8 cellular contexts compared by ENCODE assay signal in the genomic region with DNA sequence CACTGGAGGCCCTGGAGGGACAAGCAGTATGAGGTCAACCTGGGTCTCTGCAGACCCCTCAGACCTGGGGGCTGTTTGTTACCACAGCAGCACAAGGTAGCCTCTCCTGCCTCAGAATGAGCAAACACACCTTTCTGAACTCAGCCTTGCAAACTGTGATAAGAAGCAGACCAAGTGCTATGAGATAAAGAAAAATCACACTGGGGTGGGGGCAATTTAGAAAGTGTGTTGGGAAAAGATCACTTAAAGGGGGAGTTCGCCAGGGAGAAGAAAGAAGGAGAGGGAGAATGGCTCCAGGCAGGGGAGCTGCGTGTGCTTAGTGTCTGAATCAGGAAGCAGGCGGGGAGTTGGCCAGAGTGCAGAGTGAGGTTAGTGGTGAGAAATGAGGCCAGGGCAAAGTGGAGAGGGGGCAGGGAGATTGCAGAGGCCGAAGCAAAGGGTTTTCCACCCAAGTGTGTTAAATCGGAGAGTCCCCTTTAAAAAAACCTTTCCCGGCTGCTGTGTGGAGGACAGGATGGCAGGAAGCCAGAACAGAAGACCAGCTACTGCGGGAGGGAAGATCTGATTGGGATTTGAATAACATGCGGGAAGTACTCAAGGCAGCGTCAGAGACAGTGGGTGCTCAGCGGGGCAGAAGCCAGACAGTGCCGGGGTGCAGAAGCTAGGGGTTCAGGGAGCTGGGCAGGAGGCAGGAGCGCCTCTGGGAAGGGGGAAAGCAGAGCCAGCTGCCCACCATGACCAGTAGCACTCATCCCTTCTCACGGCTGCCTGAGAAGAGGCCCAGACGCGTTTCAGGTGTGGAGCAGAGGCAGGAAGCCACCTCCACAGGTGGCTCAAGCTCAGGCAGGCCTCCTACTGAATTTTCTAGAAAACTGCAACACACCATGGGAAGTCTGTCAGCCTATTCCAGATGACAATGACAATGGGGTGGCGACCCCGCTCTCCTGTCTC. TPM values are rescaled to one million over a fixed set of nuclear protein-coding genes. Genes with fewer than 3 reads are reported as not detected.
DNase-seq lines count a peak whose midpoint lies in the region; ATAC-seq, FAIRE-seq and TF ChIP-seq lines count a peak whose summit lies in the region.

No MANE protein-coding gene starts in this region.

- FAIRE-seq in A549 (lab: Jason Lieb, UNC): no peak

- peak overlapping the region; percentile 81 for H3K27ac Mint-ChIP-seq in T-helper 2 cell treated with Interferon-gamma antibody and Interleukin-4, amounts not matched to agents 5 μg/mL and 100 μg/mL, for 36 hours

- CTCF ChIA-PET in A549 (lab: Yijun Ruan, JAX): interaction anchor here (0.7 to 13.0 kb wide), 5 partner anchors 13 to 100 kb away, joined by 3 to 126 read pairs (median 4); no protein-coding TSS in a partner anchor

- H3K36me3 ChIP-seq in right lobe of liver (no peaks in the 10 kb centered on the region), stomach (peaks cover 0 to 7% (median 0%) of the 10 kb centered on the region in 4 donors)

- intact Hi-C loops in right lobe of liver (cut with DNase I): no loop called here
- intact Hi-C loops in stomach (cut with DNase I; ENCODE audit: low total_unique reads): no loop called here

- H3K27me3 ChIP-seq in right lobe of liver (no peaks in the 10 kb centered on the region), stomach (no peaks in the 10 kb centered on the region)

- H3K9me3 ChIP-seq in A549 (no peaks in the 10 kb centered on the region), right lobe of liver (no peaks in the 10 kb centered on the region), stomach (no peaks in the 10 kb centered on the region)

- peaks cover 62% of the 10 kb centered on the region for H3K4me1 Mint-ChIP-seq in T-helper 2 cell treated with Interferon-gamma antibody and Interleukin-4, amounts not matched to agents 5 μg/mL and 100 μg/mL, for 36 hours (ENCODE audit: low read depth)

- TF ChIP-seq RAD21 in A549 (conservative IDR thresholded peaks at IDR 0.05 in 1 of 2, IDR thresholded peaks at IDR 0.05 in 1 of 2): 0 out of 5 replicates have a peak, but pooled peaks of 1 of the 2 experiments have one; percentile 8

- no peak for TF ChIP-seq EP300 in A549 (IDR thresholded peaks at IDR 0.05)
- TF ChIP-seq EP300 in stomach (IDR thresholded peaks at IDR 0.05): no peak

- peak overlapping the region; percentile 80 for H3K4me3 Mint-ChIP-seq in T-helper 2 cell treated with Interferon-gamma antibody and Interleukin-4, amounts not matched to agents 5 μg/mL and 100 μg/mL, for 36 hours

- POLR2A ChIA-PET in A549 (lab: Yijun Ruan, JAX): interaction anchor here (1.2 to 2.5 kb wide), 2 partner anchors 8 to 9 kb away, joined by 3 to 8 read pairs; a partner anchor contains a TSS

- ATAC-seq in A549 (peak; percentile 66 to 73), right lobe of liver (peak; percentile 72 to 84 (median 78)), HG02884 (IDR thresholded peaks at IDR 0.05; ENCODE audit: unreplicated experiment) (no peak)

- H3K4me2 ChIP-seq in A549: peak overlapping the region; percentile 78

- H3K36me3 Mint-ChIP-seq in T-helper 2 cell treated with Interferon-gamma antibody and Interleukin-4, amounts not matched to agents 5 μg/mL and 100 μg/mL, for 36 hours (ENCODE audit: low read depth): peaks cover 43% of the 10 kb centered on the region

- H3K27ac ChIP-seq in A549 (peak overlapping the region; percentile 83 to 94), right lobe of liver (peak overlapping the region; percentile 35 to 49 (median 47)), stomach (peak overlapping the region; percentile 82 to 92 (median 89))

- WGBS in A549 (ENCODE audit: missing lambda C conversion rate): 16% methylated on average over 17 of the region's 17 CpGs
- WGBS in right lobe of liver (ENCODE audit: insufficient coverage, low coverage, low lambda C conversion rate, missing lambda C conversion rate): 0% methylated on average over 10 of the region's 17 CpGs
- WGBS in stomach, 5 donors: 14 to 20% (median 17%) methylated on average over 15 to 17 of the region's 17 CpGs

- DNase-seq in A549 (ENCODE audit: low read depth in 1 of 2, low spot score in 1 of 2) (peak; percentile 56 to 85), MV-4-11 (lab: John Stamatoyannopoulos, UW) (peak; percentile 85), dermis microvascular lymphatic vessel endothelial cell (ENCODE audit: low read depth in 2 of 2) (peak; percentile 86 to 96), right lobe of liver (peak; percentile 70 to 73 (median 72)), stomach (peak; percentile 74)
- DNase-seq in T-helper 2 cell treated with Interferon-gamma antibody and Interleukin-4, amounts not matched to agents 5 μg/mL and 100 μg/mL, for 36 hours (ENCODE audit: low spot score): peak; percentile 22

- H3K4me1 ChIP-seq in A549 (peaks cover 55% of the 10 kb centered on the region), right lobe of liver (peaks cover 0 to 15% (median 4%) of the 10 kb centered on the region in 4 donors), stomach (peaks cover 60 to 69% (median 64%) of the 10 kb centered on the region in 4 donors)

- TF ChIP-seq POLR2A in A549 (IDR thresholded peaks at IDR 0.05; ENCODE audit: low read length) (no peak), right lobe of liver (IDR thresholded peaks at IDR 0.05) (no peak), stomach (IDR thresholded peaks at IDR 0.05) (no peak)

- TF ChIP-seq CTCF in A549 (IDR thresholded peaks at IDR 0.05): no peak
- peak; percentile 52 for TF ChIP-seq CTCF in GM12873 (IDR thresholded peaks at IDR 0.05; ENCODE audit: insufficient read depth, low read depth, low read length, missing control alignments)
- TF ChIP-seq CTCF in right lobe of liver (IDR thresholded peaks at IDR 0.05): peak in 1 of 4 donors; percentile 3
- no peak for TF ChIP-seq CTCF in stomach (IDR thresholded peaks at IDR 0.05)

- H3K4me3 ChIP-seq in A549: no peak overlapping the region
- H3K4me3 ChIP-seq in right lobe of liver: peak overlapping the region in 1 of 3 donors; percentile 10
- peak overlapping the region in 2 of 4 donors; percentile 14 to 27 for H3K4me3 ChIP-seq in stomach

- no peaks in the 10 kb centered on the region for H3K9me3 Mint-ChIP-seq in T-helper 2 cell treated with Interferon-gamma antibody and Interleukin-4, amounts not matched to agents 5 μg/mL and 100 μg/mL, for 36 hours

- H3K27me3 Mint-ChIP-seq in T-helper 2 cell treated with Interferon-gamma antibody and Interleukin-4, amounts not matched to agents 5 μg/mL and 100 μg/mL, for 36 hours (ENCODE audit: low read depth): no peaks in the 10 kb centered on the region

TF ChIP-seq in A549, 52 proteins besides CTCF, POLR2A, EP300 and RAD21:
- TF ChIP-seq, protein P1, sequence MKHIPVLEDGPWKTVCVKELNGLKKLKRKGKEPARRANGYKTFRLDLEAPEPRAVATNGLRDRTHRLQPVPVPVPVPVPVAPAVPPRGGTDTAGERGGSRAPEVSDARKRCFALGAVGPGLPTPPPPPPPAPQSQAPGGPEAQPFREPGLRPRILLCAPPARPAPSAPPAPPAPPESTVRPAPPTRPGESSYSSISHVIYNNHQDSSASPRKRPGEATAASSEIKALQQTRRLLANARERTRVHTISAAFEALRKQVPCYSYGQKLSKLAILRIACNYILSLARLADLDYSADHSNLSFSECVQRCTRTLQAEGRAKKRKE (CRISPR knock-in tag; IDR thresholded peaks at IDR 0.05; ENCODE audit: low read depth): 0 out of 2 replicates have a peak, but pooled peaks have one; percentile 25
- TF ChIP-seq, protein P2, sequence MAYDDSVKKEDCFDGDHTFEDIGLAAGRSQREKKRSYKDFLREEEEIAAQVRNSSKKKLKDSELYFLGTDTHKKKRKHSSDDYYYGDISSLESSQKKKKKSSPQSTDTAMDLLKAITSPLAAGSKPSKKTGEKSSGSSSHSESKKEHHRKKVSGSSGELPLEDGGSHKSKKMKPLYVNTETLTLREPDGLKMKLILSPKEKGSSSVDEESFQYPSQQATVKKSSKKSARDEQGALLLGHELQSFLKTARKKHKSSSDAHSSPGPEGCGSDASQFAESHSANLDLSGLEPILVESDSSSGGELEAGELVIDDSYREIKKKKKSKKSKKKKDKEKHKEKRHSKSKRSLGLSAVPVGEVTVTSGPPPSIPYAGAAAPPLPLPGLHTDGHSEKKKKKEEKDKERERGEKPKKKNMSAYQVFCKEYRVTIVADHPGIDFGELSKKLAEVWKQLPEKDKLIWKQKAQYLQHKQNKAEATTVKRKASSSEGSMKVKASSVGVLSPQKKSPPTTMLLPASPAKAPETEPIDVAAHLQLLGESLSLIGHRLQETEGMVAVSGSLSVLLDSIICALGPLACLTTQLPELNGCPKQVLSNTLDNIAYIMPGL (CRISPR knock-in tag; IDR thresholded peaks at IDR 0.05; ENCODE audit: borderline replicate concordance): 0 out of 2 replicates have a peak, but pooled peaks have one; percentile 9
- TF ChIP-seq, protein P3, sequence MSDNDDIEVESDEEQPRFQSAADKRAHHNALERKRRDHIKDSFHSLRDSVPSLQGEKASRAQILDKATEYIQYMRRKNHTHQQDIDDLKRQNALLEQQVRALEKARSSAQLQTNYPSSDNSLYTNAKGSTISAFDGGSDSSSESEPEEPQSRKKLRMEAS (IDR thresholded peaks at IDR 0.05): peak; percentile 54; the same call in 1 of the 2 replicates
- TF ChIP-seq NFE2L2 (conservative IDR thresholded peaks at IDR 0.05; ENCODE audit: low read length) (no peak), ZSCAN20 (CRISPR knock-in tag; IDR thresholded peaks at IDR 0.05) (no peak), SREBF2 (IDR thresholded peaks at IDR 0.05) (no peak), CHD4 (IDR thresholded peaks at IDR 0.05; ENCODE audit: borderline replicate concordance) (no peak)

RNA-seq across cellular contexts. Expression of a gene that starts 9.0 kb away (rescaled TPM):
- polyA plus RNA-seq in A549 (2011; rRNA removed) (46.7 and 48.1 TPM in 2 replicates), A549 (2017; fragmentation: RNase III; extraction: RNeasy Plus Mini Kit Qiagen cat#74134 plus additional on column Dnase treatment) (34.5 to 37.5 TPM (median 36.9 TPM) in 3 replicates), stomach (10 to 100 TPM; 27.9 to 81.0 (median 53.1) TPM)
- 72.5 and 87.8 TPM in 2 replicates for polyA plus RNA-seq in A549 (2012; cell fraction: cytosol; rRNA removed)
- polyA plus RNA-seq in A549 (2012; cell fraction: nucleus; rRNA removed): 107 and 110 TPM in 2 replicates
- 41.1 and 43.0 TPM in 2 replicates for polyA minus RNA-seq in A549 (2011; rRNA and poly(A)+ RNA removed)
- total RNA-seq in dermis microvascular lymphatic vessel endothelial cell (22.9 and 29.8 TPM in 2 replicates), right lobe of liver (1 to 10 TPM; 2.2 to 8.6 (median 3.7) TPM), stomach (100 to 1,000 TPM in 1 of 5 donors, 10 to 100 TPM in 3, 1 to 10 TPM in 1; 2.3 to 165 (median 22.3) TPM)

Comparison
In these comparisons a context has a peak if more than half of its experiments do, and no peak if none do; other contexts are left out.
1. DNase-seq: peak in every context shown above with its lines; median percentile 91 in dermis microvascular lymphatic vessel endothelial cell; 85 in MV-4-11; 74 in stomach; 72 in right lobe of liver; 70 in A549; 22 in T-helper 2 cell treated with Interferon-gamma antibody and Interleukin-4, amounts not matched to agents 5 μg/mL and 100 μg/mL, for 36 hours.